Comparison of ENCODE assay signal across 16 cellular contexts in genomic region chr16:75627856-75628255, GRCh38. TPM values are rescaled to one million over a fixed set of nuclear protein-coding genes. Genes with fewer than 3 reads are reported as not detected.
DNase-seq lines count a peak whose midpoint lies in the region; ATAC-seq and TF ChIP-seq lines count a peak whose summit lies in the region.
"Had no signal": no experiment of that assay in that cellular context is flagged by ENCODE, and none has a peak within 500 bp of the region (broad histone marks: within the 10 kb centered on the region; RNA-seq: fewer than 3 reads in every experiment).

No MANE protein-coding gene starts in this region.

- DNase-seq in Jurkat, Clone E6-1 (ENCODE audit: low read depth, low spot score): peak; percentile 85
- DNase-seq in left lung: no peak
- no peak for DNase-seq in osteocyte (ENCODE audit: extremely low spot score, unreplicated experiment)
- DNase-seq in NCI-H187 treated with DMSO at 0.1 percent for 48 hours (lab: John Stamatoyannopoulos, UW): no peak
- DNase-seq in glutamatergic neuron: no peak
- DNase-seq: erythroblast, mesendoderm, NCI-H1105 treated with DMSO at 0.1 percent for 48 hours, NCI-H510A, Peyer's patch had no signal

- TF ChIP-seq CTCF in left lung (IDR thresholded peaks at IDR 0.05) (no peak), osteocyte (IDR thresholded peaks at IDR 0.05) (no peak), glutamatergic neuron (IDR thresholded peaks at IDR 0.05; ENCODE audit: partially characterized antibody, unreplicated experiment) (no peak)

- peak overlapping the region; percentile 66 for H3K4me2 ChIP-seq in BLaER1

- H3K36me3 ChIP-seq in BLaER1 (peaks cover 81% of the 10 kb centered on the region), left lung (peaks cover 0 to 77% of the 10 kb centered on the region in 2 donors)

- no peaks in the 10 kb centered on the region for H3K27me3 Mint-ChIP-seq in activated naive CD8-positive, alpha-beta T cell
- H3K27me3 Mint-ChIP-seq in osteocyte (ENCODE audit: unreplicated experiment) (no peaks in the 10 kb centered on the region), glutamatergic neuron (ENCODE audit: unreplicated experiment) (peaks cover 2% of the 10 kb centered on the region)

- ATAC-seq in left lung: peak; percentile 19
- no peak for ATAC-seq in GM21619 (IDR thresholded peaks at IDR 0.05; ENCODE audit: unreplicated experiment)

- H3K27me3 ChIP-seq in BLaER1 (no peaks in the 10 kb centered on the region), left lung (no peaks in the 10 kb centered on the region)
- H3K27me3 ChIP-seq: Peyer's patch had no signal

- H3K4me3 ChIP-seq in BLaER1 (no peak overlapping the region), left lung (no peak overlapping the region)
- H3K4me3 ChIP-seq in Jurkat, Clone E6-1 (ENCODE audit: low read length): peak overlapping the region; percentile 21
- H3K4me3 ChIP-seq: Peyer's patch had no signal

- peaks cover 11% of the 10 kb centered on the region; the same call in 1 of the 2 replicates for H4K20me1 ChIP-seq in BLaER1

- H3K9me3 ChIP-seq in BLaER1: no peaks in the 10 kb centered on the region
- no peaks in the 10 kb centered on the region for H3K9me3 ChIP-seq in left lung
- H3K9me3 ChIP-seq: Peyer's patch had no signal

- H3K27ac Mint-ChIP-seq in activated naive CD8-positive, alpha-beta T cell: peak overlapping the region; percentile 69
- H3K27ac Mint-ChIP-seq in osteocyte (ENCODE audit: unreplicated experiment): no peak overlapping the region
- no peak overlapping the region for H3K27ac Mint-ChIP-seq in glutamatergic neuron (ENCODE audit: unreplicated experiment)

- intact Hi-C loops in left lung (cut with DNase I): no loop called here

- H3K36me3 Mint-ChIP-seq in activated naive CD8-positive, alpha-beta T cell: peaks cover 31% of the 10 kb centered on the region
- H3K36me3 Mint-ChIP-seq in osteocyte (ENCODE audit: unreplicated experiment) (peaks cover 42% of the 10 kb centered on the region), glutamatergic neuron (ENCODE audit: unreplicated experiment) (no peaks in the 10 kb centered on the region)

- no peaks in the 10 kb centered on the region for H3K9me3 Mint-ChIP-seq in activated naive CD8-positive, alpha-beta T cell (ENCODE audit: low read depth)
- H3K9me3 Mint-ChIP-seq in osteocyte (ENCODE audit: unreplicated experiment) (no peaks in the 10 kb centered on the region), glutamatergic neuron (ENCODE audit: unreplicated experiment) (peaks cover 3% of the 10 kb centered on the region)

- H3K4me1 Mint-ChIP-seq in activated naive CD8-positive, alpha-beta T cell (ENCODE audit: low read depth): peaks cover 41% of the 10 kb centered on the region
- peaks cover 6% of the 10 kb centered on the region for H3K4me1 Mint-ChIP-seq in osteocyte (ENCODE audit: unreplicated experiment)
- no peaks in the 10 kb centered on the region for H3K4me1 Mint-ChIP-seq in glutamatergic neuron (ENCODE audit: low read depth, unreplicated experiment)

- H3K9ac ChIP-seq in BLaER1: peak overlapping the region; percentile 16; the same call in 1 of the 2 replicates

- H3K27ac ChIP-seq in BLaER1 (no peak overlapping the region), left lung (peak overlapping the region in 1 of 2 donors; percentile 63)

- H3K4me1 ChIP-seq in BLaER1 (peaks cover 33% of the 10 kb centered on the region), left lung (peaks cover 0 to 16% of the 10 kb centered on the region in 2 donors)
- H3K4me1 ChIP-seq: Peyer's patch had no signal

- H3K4me3 Mint-ChIP-seq in activated naive CD8-positive, alpha-beta T cell: peak overlapping the region; percentile 14
- H3K4me3 Mint-ChIP-seq in osteocyte (ENCODE audit: unreplicated experiment): no peak overlapping the region
- no peak overlapping the region for H3K4me3 Mint-ChIP-seq in glutamatergic neuron (ENCODE audit: unreplicated experiment)

RNA-seq across cellular contexts. Expression of gene ADAT1, which starts 4.8 kb away (rescaled TPM):
- polyA plus RNA-seq in Jurkat, Clone E6-1 (2012; ENCODE audit: insufficient read depth, insufficient read length): 49.6 TPM
- total RNA-seq in left lung (10 to 100 TPM; 45.4 to 53.0 TPM), osteocyte (55.0 and 55.9 TPM in 2 replicates), glutamatergic neuron (ENCODE audit: unreplicated experiment) (80.1 TPM)

RNA-seq across cellular contexts. Expression of gene KARS1, which starts 19.6 kb away (rescaled TPM):
- 347 TPM for polyA plus RNA-seq in Jurkat, Clone E6-1 (2012; ENCODE audit: insufficient read depth, insufficient read length)
- total RNA-seq in left lung: 100 to 1,000 TPM in 1 of 2 donors, 10 to 100 TPM in 1; 80.0 to 106 TPM
- 104 and 108 TPM in 2 replicates for total RNA-seq in osteocyte
- 97.4 TPM for total RNA-seq in glutamatergic neuron (ENCODE audit: unreplicated experiment)

RNA-seq across cellular contexts. Expression of gene TERF2IP, which starts 19.7 kb away (rescaled TPM):
- 79.2 TPM for polyA plus RNA-seq in Jurkat, Clone E6-1 (2012; ENCODE audit: insufficient read depth, insufficient read length)
- total RNA-seq in left lung: 10 to 100 TPM; 46.7 to 55.8 TPM
- total RNA-seq in osteocyte: 65.8 and 66.4 TPM in 2 replicates
- total RNA-seq in glutamatergic neuron (ENCODE audit: unreplicated experiment): 137 TPM

RNA-seq across cellular contexts. Expression of gene CPHXL2, which starts 49.0 kb away (rescaled TPM):
- not detected for polyA plus RNA-seq in Jurkat, Clone E6-1 (2012; ENCODE audit: insufficient read depth, insufficient read length)
- total RNA-seq in left lung: not detected
- not detected in 2 replicates for total RNA-seq in osteocyte
- not detected for total RNA-seq in glutamatergic neuron (ENCODE audit: unreplicated experiment)
- total RNA-seq: cardiac septum, G401, Peyer's patch had no signal
- polyA plus RNA-seq: BJ had no signal
